ENCODE assay signal across 29 cellular contexts in the genomic region with DNA sequence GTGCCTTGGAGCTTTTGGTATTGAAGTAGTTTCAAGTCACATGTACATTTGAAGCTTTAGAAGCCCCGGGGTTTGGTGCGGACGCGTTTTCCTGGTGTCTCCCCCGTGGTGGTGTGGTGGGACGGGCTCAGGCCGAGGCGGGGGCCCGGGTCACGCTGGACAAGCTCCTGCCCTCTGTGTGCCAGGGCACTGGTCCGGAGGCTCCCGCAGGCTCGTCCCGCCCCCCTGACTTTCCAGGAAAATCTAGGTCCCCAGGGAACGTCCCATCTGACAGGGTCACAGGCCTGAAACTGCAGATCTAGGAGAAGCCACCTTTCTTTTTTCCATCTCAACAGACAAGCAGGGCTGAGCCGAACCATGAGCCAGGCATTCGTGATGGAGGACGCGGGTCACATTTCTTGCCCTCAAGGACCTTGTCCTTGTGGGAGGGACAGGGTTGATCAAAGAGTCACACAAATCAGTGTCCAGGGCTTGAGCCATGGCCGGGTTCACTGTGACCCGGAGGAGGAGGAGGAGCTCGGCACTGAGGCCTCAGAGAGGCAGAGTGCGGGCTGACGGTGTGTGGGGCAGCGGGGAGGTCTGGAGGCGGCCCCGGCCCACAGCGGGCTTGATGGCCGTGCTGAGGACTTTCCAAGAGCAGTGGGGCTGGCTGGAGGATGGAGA. TPM values are rescaled to one million over a fixed set of nuclear protein-coding genes. Genes with fewer than 3 reads are reported as not detected.
"Had no signal": no experiment of that assay in that cellular context is flagged by ENCODE, and none has a peak within 500 bp of the region (broad histone marks: within the 10 kb centered on the region; RNA-seq: fewer than 3 reads in every experiment).

No MANE protein-coding gene starts in this region.

- H3K27me3 Mint-ChIP-seq: activated T-cell treated with anti-CD3 and anti-CD28 coated beads, Interleukin-2, amount 50 U/mL, for 24 hours; activated T-helper 17 cell treated with anti-CD3 and anti-CD28 coated beads, Interleukin-2, amount 50 U/mL, for 72 hours; effector memory CD8-positive, alpha-beta T cell had no signal

- H3K9me3 ChIP-seq: ascending aorta, left lung, sigmoid colon, upper lobe of left lung had no signal

- H3K9me3 Mint-ChIP-seq: activated naive CD4-positive, alpha-beta T cell treated with anti-CD3 and anti-CD28 coated beads, Interleukin-2, amount 50 U/mL, for 72 hours; activated T-cell treated with anti-CD3 and anti-CD28 coated beads, Interleukin-2, amount 50 U/mL, for 24 hours; activated T-helper 17 cell treated with anti-CD3 and anti-CD28 coated beads, Interleukin-2, amount 50 U/mL, for 72 hours; effector memory CD8-positive, alpha-beta T cell; immature natural killer cell; natural killer cell had no signal

- H3K36me3 Mint-ChIP-seq: activated naive CD4-positive, alpha-beta T cell treated with anti-CD3 and anti-CD28 coated beads, Interleukin-2, amount 50 U/mL, for 72 hours; immature natural killer cell; natural killer cell had no signal

- H3K4me1 Mint-ChIP-seq: activated T-helper 17 cell treated with anti-CD3 and anti-CD28 coated beads, Interleukin-2, amount 50 U/mL, for 72 hours; natural killer cell had no signal

- H3K79me2 ChIP-seq: hepatocyte, parathyroid adenoma had no signal

- H3K4me1 ChIP-seq: ascending aorta, left lung, parathyroid adenoma, sigmoid colon, upper lobe of left lung had no signal

- H2AFZ ChIP-seq: hepatocyte, parathyroid adenoma had no signal

- FAIRE-seq: endothelial cell of umbilical vein had no signal

- ATAC-seq: activated CD4-positive, CD25-positive, alpha-beta regulatory T cell treated with anti-CD3 and anti-CD28 coated beads, Interleukin-2, amount 50 U/mL, for 24 hours; activated CD8-positive, alpha-beta T cell treated with anti-CD3 and anti-CD28 coated beads, Interleukin-2, amount 10 ng/mL, durations not matched to agents 7 days and 5 days; activated naive CD4-positive, alpha-beta T cell treated with anti-CD3 and anti-CD28 coated beads, Interleukin-2, amount 50 U/mL, for 72 hours; activated T-helper 17 cell treated with anti-CD3 and anti-CD28 coated beads, Interleukin-2, amount 50 U/mL, for 72 hours; effector memory CD8-positive, alpha-beta T cell; esophagus mucosa; left lung; natural killer cell had no signal

- H3K4me3 Mint-ChIP-seq: activated CD8-positive, alpha-beta T cell treated with anti-CD3 and anti-CD28 coated beads, Interleukin-2, amount 10 ng/mL, durations not matched to agents 7 days and 5 days; activated T-cell treated with anti-CD3 and anti-CD28 coated beads, Interleukin-2, amount 50 U/mL, for 24 hours; activated T-helper 17 cell treated with anti-CD3 and anti-CD28 coated beads, Interleukin-2, amount 50 U/mL, for 72 hours; effector memory CD8-positive, alpha-beta T cell; immature natural killer cell; natural killer cell had no signal

- H3K27me3 ChIP-seq: ascending aorta, hepatocyte, sigmoid colon, upper lobe of left lung had no signal

- H3K36me3 ChIP-seq: ascending aorta, left lung, sigmoid colon, upper lobe of left lung had no signal

- DNase-seq: activated CD4-positive, alpha-beta T cell treated with anti-CD3 and anti-CD28 coated beads, Interleukin-2, amount 50 U/mL, for 1 hour; activated CD8-positive, alpha-beta memory T cell treated with anti-CD3 and anti-CD28 coated beads, Interleukin-2, amount 50 U/mL, for 4 hours; activated CD8-positive, alpha-beta T cell treated with anti-CD3 and anti-CD28 coated beads, Interleukin-2, amount 10 ng/mL, durations not matched to agents 7 days and 5 days; activated T-cell treated with anti-CD3 and anti-CD28 coated beads, Interleukin-2, amount 50 U/mL, for 24 hours; central memory CD4-positive, alpha-beta T cell; effector memory CD8-positive, alpha-beta T cell; foreskin melanocyte; immature natural killer cell; left lung; midbrain; natural killer cell; sigmoid colon; stimulated activated CD4-positive, alpha-beta T cell treated with anti-CD3 and anti-CD28 coated beads, Interleukin-2, amount 100 ng/mL, for 48 hours; stimulated activated naive CD4-positive, alpha-beta T cell treated with Interleukin-2 at 50 U/mL for 16 hours had no signal

- H3K4me2 ChIP-seq: hepatocyte, smooth muscle cell had no signal

- H3K9ac ChIP-seq: parathyroid adenoma had no signal

- H3K27ac ChIP-seq: ascending aorta, hepatocyte, left lung, parathyroid adenoma, sigmoid colon, upper lobe of left lung had no signal

- H3K4me3 ChIP-seq: ascending aorta, hepatocyte, left lung, sigmoid colon, smooth muscle cell, upper lobe of left lung had no signal

- H3K27ac Mint-ChIP-seq: activated CD8-positive, alpha-beta T cell treated with anti-CD3 and anti-CD28 coated beads, Interleukin-2, amount 10 ng/mL, durations not matched to agents 7 days and 5 days; activated naive CD4-positive, alpha-beta T cell treated with anti-CD3 and anti-CD28 coated beads, Interleukin-2, amount 50 U/mL, for 72 hours; activated T-cell treated with anti-CD3 and anti-CD28 coated beads, Interleukin-2, amount 50 U/mL, for 24 hours; activated T-helper 17 cell treated with anti-CD3 and anti-CD28 coated beads, Interleukin-2, amount 50 U/mL, for 72 hours; effector memory CD8-positive, alpha-beta T cell; immature natural killer cell; natural killer cell had no signal

RNA-seq across cellular contexts. Expression of a gene that starts 1.6 kb away (rescaled TPM):
- total RNA-seq: activated CD8-positive, alpha-beta T cell treated with anti-CD3 and anti-CD28 coated beads, Interleukin-2, amount 10 ng/mL, durations not matched to agents 7 days and 5 days; activated naive CD4-positive, alpha-beta T cell treated with anti-CD3 and anti-CD28 coated beads, Interleukin-2, amount 50 U/mL, for 72 hours; activated T-helper 17 cell treated with anti-CD3 and anti-CD28 coated beads, Interleukin-2, amount 50 U/mL, for 72 hours; ascending aorta; dermis microvascular lymphatic vessel endothelial cell; endothelial cell of umbilical vein; esophagus mucosa; hepatocyte; kidney epithelial cell; left lung; lung microvascular endothelial cell; natural killer cell; sigmoid colon; smooth muscle cell; T-helper 2 cell treated with Interferon-gamma antibody and Interleukin-4, amounts not matched to agents 100 ng/mL and 5 ng/mL, for 36 hours; upper lobe of left lung had no signal
- polyA plus RNA-seq: adipose tissue, endothelial cell of umbilical vein, hepatocyte, immature natural killer cell, sigmoid colon, smooth muscle cell had no signal
